Comparison of ENCODE assay signal across 1 cellular context in the genomic region with DNA sequence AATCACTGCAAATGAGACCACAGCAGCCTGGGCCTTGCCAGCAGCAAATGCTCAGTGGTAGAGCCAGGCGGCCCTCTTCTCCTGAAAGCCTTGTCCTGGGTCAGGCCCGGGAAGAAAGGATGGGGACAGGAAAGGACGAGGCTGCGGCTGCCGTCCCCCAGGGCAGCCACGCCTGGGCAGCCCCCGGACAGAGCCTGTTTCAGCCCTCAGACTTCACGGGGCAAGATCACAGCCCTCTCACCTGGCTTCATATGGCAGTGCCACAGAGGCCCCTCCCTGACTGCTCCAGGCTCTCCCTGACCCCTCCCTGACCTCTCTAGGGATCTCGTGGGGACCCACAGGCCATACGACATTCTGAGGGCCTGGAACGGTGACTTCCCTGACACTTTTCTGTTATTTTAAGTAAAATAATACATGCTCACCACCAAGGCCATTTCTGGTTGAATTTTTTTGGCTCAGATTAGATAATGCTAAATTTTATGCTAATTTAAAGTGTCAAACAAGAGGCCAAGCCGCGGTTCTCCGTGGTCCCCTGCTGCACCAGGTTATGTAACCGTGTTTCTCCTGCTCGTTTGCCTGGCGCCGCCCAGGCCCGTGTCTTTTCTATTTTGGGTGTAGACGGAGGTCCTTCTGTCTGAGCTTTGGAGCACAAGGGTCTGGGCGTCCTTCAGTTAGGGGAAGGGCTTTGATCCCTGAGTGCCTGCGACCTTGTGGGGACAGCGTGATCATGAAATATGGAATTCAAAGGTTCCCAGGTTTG.
TF ChIP-seq lines count a peak whose summit lies in the region.

No MANE protein-coding gene starts in this region.

TF ChIP-seq in WTC11, 78 proteins besides CTCF, POLR2A, EP300 and RAD21 (continued from another document):
- no peak for TF ChIP-seq ARID4B (CRISPR knock-in tag; IDR thresholded peaks at IDR 0.05; ENCODE audit: borderline replicate concordance)
- TF ChIP-seq FOXP1 (CRISPR knock-in tag; IDR thresholded peaks at IDR 0.05; ENCODE audit: borderline replicate concordance): no peak
- TF ChIP-seq ZNF416 (CRISPR knock-in tag; IDR thresholded peaks at IDR 0.05): no peak
